Comparison of ENCODE assay signal across 20 cellular contexts in genomic region chr10:79405995-79406515, GRCh38. TPM values are rescaled to one million over a fixed set of nuclear protein-coding genes. Genes with fewer than 3 reads are reported as not detected.
DNase-seq lines count a peak whose midpoint lies in the region; ATAC-seq and TF ChIP-seq lines count a peak whose summit lies in the region.
"Had no signal": no experiment of that assay in that cellular context is flagged by ENCODE, and none has a peak within 500 bp of the region (broad histone marks: within the 10 kb centered on the region; RNA-seq: fewer than 3 reads in every experiment).

No MANE protein-coding gene starts in this region.

- H3K4me3 ChIP-seq in IMR-90 (ENCODE audit: insufficient read depth, low read depth, low read length) (no peak overlapping the region), colonic mucosa (no peak overlapping the region), mesodermal cell (ENCODE audit: extremely low read depth, insufficient read depth, low read length, poor library complexity, severe bottlenecking) (no peak overlapping the region), smooth muscle cell (no peak overlapping the region)
- H3K4me3 ChIP-seq: GM23338, left lung, Peyer's patch had no signal

- no peak overlapping the region for H2AFZ ChIP-seq in IMR-90 (replicated peaks; ENCODE audit: low read length, poor library complexity)
- no peak overlapping the region for H2AFZ ChIP-seq in smooth muscle cell (ENCODE audit: low read depth)
- H2AFZ ChIP-seq: GM23338 had no signal

- no peak overlapping the region for H2BK15ac ChIP-seq in IMR-90 (ENCODE audit: low read depth, low read length)

- H3K79me1 ChIP-seq in IMR-90 (ENCODE audit: low read depth in 1 of 2, low read length in 2 of 2), result peaks cover 44 to 77% of the 10 kb centered on the region in 2 experiments

- H3K27ac ChIP-seq in IMR-90 (ENCODE audit: insufficient read depth, low read length) (peak overlapping the region; percentile 16; the same call in 1 of the 2 replicates), colonic mucosa (peak overlapping the region; percentile 22), mesodermal cell (ENCODE audit: low read depth, low read length, severe bottlenecking) (peak overlapping the region; percentile 78), smooth muscle cell (ENCODE audit: low read depth) (peak overlapping the region; percentile 35)
- H3K27ac ChIP-seq: epithelial cell of prostate had no signal

- in situ Hi-C loops in IMR-90 (cut with MboI; ENCODE audit: low sequenced_read_pairs), result no loop called here

- no peak overlapping the region for H3K4ac ChIP-seq in IMR-90 (ENCODE audit: low read depth, low read length)

- peaks cover 44% of the 10 kb centered on the region for H4K20me1 ChIP-seq in IMR-90 (ENCODE audit: insufficient read depth, low read length)
- H4K20me1 ChIP-seq in smooth muscle cell (ENCODE audit: low read depth), result peaks cover 39% of the 10 kb centered on the region

- ATAC-seq in IMR-90 (ENCODE audit: low read depth) (no peak), GM19395 (IDR thresholded peaks at IDR 0.05; ENCODE audit: unreplicated experiment) (no peak), GM18520 (IDR thresholded peaks at IDR 0.05; ENCODE audit: unreplicated experiment) (no peak)
- ATAC-seq: GM23338; naive thymus-derived CD4-positive, alpha-beta T cell; stimulated activated effector memory CD8-positive, alpha-beta T cell treated with anti-CD3 and anti-CD28 coated beads, Interleukin-12 subunit alpha, Interleukin-12 subunit beta, amount 100 ng/mL, for 72 hours had no signal

- no peak overlapping the region for H3K23ac ChIP-seq in IMR-90 (ENCODE audit: low read depth, low read length)

- peak overlapping the region in 1 of 2 experiments; percentile 8; a peak in 1 of 4 replicates for H4K8ac ChIP-seq in IMR-90 (ENCODE audit: low read depth in 2 of 2, low read length in 2 of 2)

- no peak for TF ChIP-seq RAD21 in IMR-90 (IDR thresholded peaks at IDR 0.05; ENCODE audit: low read length)

- H3K56ac ChIP-seq in IMR-90 (ENCODE audit: extremely low read depth, insufficient read depth, low read length), result no peak overlapping the region

- DNase-seq in IMR-90 (no peak), colonic mucosa (no peak), smooth muscle cell (lab: John Stamatoyannopoulos, UW; ENCODE audit: unreplicated experiment) (no peak), DMS 273 treated with DMSO at 0.1 percent for 48 hours (lab: John Stamatoyannopoulos, UW) (no peak), anterior cingulate cortex (lab: John Stamatoyannopoulos, UW) (no peak)
- DNase-seq: activated CD4-positive, alpha-beta T cell treated with anti-CD3 and anti-CD28 coated beads, Interleukin-2, amount 10 ng/mL, durations not matched to agents 24 days and 14 days; activated naive CD4-positive, alpha-beta T cell; CD8-positive, alpha-beta memory T cell; cortex of kidney; naive thymus-derived CD4-positive, alpha-beta T cell; NCI-H2227 treated with DMSO at 0.1 percent for 48 hours; stimulated activated CD4-positive, alpha-beta T cell treated with anti-CD3 and anti-CD28 coated beads, Interleukin-15, amount 100 ng/mL, for 24 hours had no signal

- peak overlapping the region; percentile 60 for H2AK9ac ChIP-seq in IMR-90 (replicated peaks; ENCODE audit: low read depth, low read length, poor library complexity)

- peaks cover 23% of the 10 kb centered on the region for H3K79me2 ChIP-seq in smooth muscle cell (ENCODE audit: low read depth)

- H3K9me3 ChIP-seq in IMR-90 (ENCODE audit: control insufficient read depth, insufficient read depth, low read length), result no peaks in the 10 kb centered on the region
- H3K9me3 ChIP-seq in colonic mucosa, result no peaks in the 10 kb centered on the region
- no peaks in the 10 kb centered on the region for H3K9me3 ChIP-seq in mesodermal cell (ENCODE audit: control insufficient read depth, low read length)
- H3K9me3 ChIP-seq in smooth muscle cell (replicated peaks; ENCODE audit: low read depth), result no peaks in the 10 kb centered on the region
- H3K9me3 ChIP-seq: left lung, Peyer's patch had no signal

- H3K18ac ChIP-seq in IMR-90 (ENCODE audit: low read depth, low read length), result no peak overlapping the region

- H3K4me1 ChIP-seq in IMR-90 (ENCODE audit: control insufficient read depth, insufficient read depth, low read length), result peaks cover 72% of the 10 kb centered on the region
- H3K4me1 ChIP-seq in colonic mucosa, result peaks cover 9% of the 10 kb centered on the region
- H3K4me1 ChIP-seq in mesodermal cell (ENCODE audit: control insufficient read depth, insufficient read depth, low read length, poor library complexity, severe bottlenecking), result peaks cover 67% of the 10 kb centered on the region
- peaks cover 36% of the 10 kb centered on the region for H3K4me1 ChIP-seq in smooth muscle cell (ENCODE audit: low read depth)

- WGBS in IMR-90 (ENCODE audit: extremely low coverage in 2 of 2, insufficient read length in 1 of 2), 2 experiments, result 88% methylated on average over 4 of the region's 8 CpGs; no CpG with 5 or more reads in 1 of the 2 experiments
- WGBS in mesodermal cell (ENCODE audit: insufficient coverage in 2 of 2), 2 experiments, result 76% methylated on average over 6 to 7 of the region's 8 CpGs
- 63% methylated on average over 8 of the region's 8 CpGs for WGBS in smooth muscle cell (ENCODE audit: low lambda C conversion rate)

- no peak overlapping the region for H3K14ac ChIP-seq in IMR-90 (replicated peaks; ENCODE audit: low read depth, low read length)

- H3K4me2 ChIP-seq in IMR-90 (ENCODE audit: low read depth, low read length) (no peak overlapping the region), smooth muscle cell (peak overlapping the region; percentile 70)
- H3K4me2 ChIP-seq: GM23338 had no signal

- CTCF ChIA-PET in IMR-90 (lab: Yijun Ruan, JAX), result no interaction called here

- H2AK5ac ChIP-seq in IMR-90 (ENCODE audit: low read depth, low read length), result 0 out of 2 replicates have a peak overlapping the region, but pooled peaks have one; percentile 6

- BruUV-seq in IMR-90 (replicated peaks; lab: Mats Ljungman, UMichigan), result no TSS peak

- H3K27me3 ChIP-seq in IMR-90 (ENCODE audit: control insufficient read depth, insufficient read depth, low read length) (no peaks in the 10 kb centered on the region), colonic mucosa (no peaks in the 10 kb centered on the region), smooth muscle cell (ENCODE audit: low read depth) (no peaks in the 10 kb centered on the region)
- H3K27me3 ChIP-seq: Peyer's patch had no signal

- no peak for TF ChIP-seq POLR2A in IMR-90 (IDR thresholded peaks at IDR 0.05; ENCODE audit: low read depth, low read length)

- H4K91ac ChIP-seq in IMR-90 (ENCODE audit: insufficient read depth, low read depth, low read length), result no peak overlapping the region; the same call in 1 of the 2 replicates

- peaks cover 21% of the 10 kb centered on the region for H3F3A ChIP-seq in smooth muscle cell (ENCODE audit: low read depth)

- H4K5ac ChIP-seq in IMR-90 (ENCODE audit: low read depth, low read length), result no peak overlapping the region

- intact Hi-C loops in IMR-90 (cut with micrococcal nuclease) (no loop called here), colonic mucosa (cut with DNase I) (no loop called here)

- no peak overlapping the region for H2BK20ac ChIP-seq in IMR-90 (ENCODE audit: low read depth, low read length)

- TF ChIP-seq CTCF in IMR-90 (conservative IDR thresholded peaks at IDR 0.05; ENCODE audit: low read depth, low read length) (no peak), colonic mucosa (IDR thresholded peaks at IDR 0.05) (no peak), smooth muscle cell (IDR thresholded peaks at IDR 0.05; ENCODE audit: borderline replicate concordance, insufficient read depth, poor library complexity, severe bottlenecking) (no peak)

- no peak overlapping the region for H2BK5ac ChIP-seq in IMR-90 (ENCODE audit: low read depth, low read length, poor library complexity, severe bottlenecking)

- peaks cover 53% of the 10 kb centered on the region for H3K9me1 ChIP-seq in IMR-90 (ENCODE audit: insufficient read depth, low read length)

- peaks cover 36% of the 10 kb centered on the region for H3K36me3 ChIP-seq in IMR-90 (ENCODE audit: control insufficient read depth, insufficient read depth, low read length)
- H3K36me3 ChIP-seq in colonic mucosa, result no peaks in the 10 kb centered on the region
- H3K36me3 ChIP-seq in mesodermal cell (ENCODE audit: control insufficient read depth, insufficient read depth, low read length), result peaks cover 16% of the 10 kb centered on the region
- H3K36me3 ChIP-seq in smooth muscle cell (ENCODE audit: low read depth), result no peaks in the 10 kb centered on the region
- H3K36me3 ChIP-seq: left lung, Peyer's patch had no signal

- no peak overlapping the region for H3K9ac ChIP-seq in IMR-90 (ENCODE audit: low read depth, low read length)
- H3K9ac ChIP-seq in colonic mucosa (ENCODE audit: low read depth in 2 of 2, low read length in 2 of 2), result no peak overlapping the region
- H3K9ac ChIP-seq in smooth muscle cell (ENCODE audit: low read depth), result no peak overlapping the region

- no peak overlapping the region for H2BK120ac ChIP-seq in IMR-90 (ENCODE audit: low read depth, low read length)

- POLR2A ChIA-PET in IMR-90 (lab: Charles Lee; ENCODE audit: unreplicated experiment), result no interaction called here

- dilution Hi-C loops in IMR-90 (cut with HindIII; ENCODE audit: low sequenced_read_pairs, unreplicated experiment), result no loop called here

TF ChIP-seq in IMR-90, 13 proteins besides CTCF, POLR2A, EP300 and RAD21 (continues in another document):
- TF ChIP-seq MXI1 (IDR thresholded peaks at IDR 0.05; ENCODE audit: borderline replicate concordance, low read depth, low read length) (no peak), BHLHE40 (IDR thresholded peaks at IDR 0.05; ENCODE audit: low read depth, low read length) (no peak), FOS (IDR thresholded peaks at IDR 0.05; ENCODE audit: low read depth, low read length) (no peak), SMC3 (IDR thresholded peaks at IDR 0.05; ENCODE audit: low read depth, low read length) (no peak), CHD1 (IDR thresholded peaks at IDR 0.05; ENCODE audit: low read depth, low read length) (no peak)

RNA-seq across cellular contexts. Expression of gene ZCCHC24, which starts 39.4 kb away (rescaled TPM):
- total RNA-seq in IMR-90 (2012; rRNA removed) (12.2 and 15.1 TPM in 2 replicates), colonic mucosa (10 to 100 TPM in 1 of 2 donors, 1 to 10 TPM in 1; 4.6 to 19.1 TPM), smooth muscle cell (21.9 and 28.0 TPM in 2 replicates)
- polyA plus RNA-seq in IMR-90 (2012; rRNA removed) (25.9 and 29.9 TPM in 2 replicates), smooth muscle cell (30.6 and 52.1 TPM in 2 replicates)
- polyA plus RNA-seq in IMR-90 (2012; cell fraction: cytosol; rRNA removed), result 19.8 and 29.3 TPM in 2 replicates
- 22.4 and 28.3 TPM in 2 replicates for polyA plus RNA-seq in IMR-90 (2012; cell fraction: nucleus; rRNA removed; ENCODE audit: low replicate concordance)
- polyA plus RNA-seq in mesodermal cell (2013, experiment 1 of 2), result 43.7 TPM
- polyA plus RNA-seq in mesodermal cell (2013, experiment 2 of 2), result 41.4 TPM

RNA-seq across cellular contexts. Expression of gene PPIF, which starts 58.8 kb away (rescaled TPM):
- total RNA-seq in IMR-90 (2012; rRNA removed), result 29.2 and 29.7 TPM in 2 replicates
- 127 and 130 TPM in 2 replicates for polyA plus RNA-seq in IMR-90 (2012; rRNA removed)
- polyA plus RNA-seq in IMR-90 (2012; cell fraction: cytosol; rRNA removed), result 113 and 150 TPM in 2 replicates
- polyA plus RNA-seq in IMR-90 (2012; cell fraction: nucleus; rRNA removed; ENCODE audit: low replicate concordance), result 205 and 248 TPM in 2 replicates
- total RNA-seq in colonic mucosa, result 100 to 1,000 TPM in 1 of 2 donors, 10 to 100 TPM in 1; 99.3 to 154 TPM
- polyA plus RNA-seq in mesodermal cell (2013, experiment 1 of 2), result 47.9 TPM
- 38.5 TPM for polyA plus RNA-seq in mesodermal cell (2013, experiment 2 of 2)
- 24.3 and 28.5 TPM in 2 replicates for total RNA-seq in smooth muscle cell
- polyA plus RNA-seq in smooth muscle cell, result 29.7 and 35.2 TPM in 2 replicates

Comparison
In these comparisons a context has a peak if more than half of its experiments do, and no peak if none do; other contexts are left out.
1. H3K27ac ChIP-seq: peak in every context shown above with its lines; median percentile 78 in mesodermal cell; 35 in smooth muscle cell; 22 in colonic mucosa; 16 in IMR-90.